Comparison of ENCODE assay signal across 17 cellular contexts in the genomic region with DNA sequence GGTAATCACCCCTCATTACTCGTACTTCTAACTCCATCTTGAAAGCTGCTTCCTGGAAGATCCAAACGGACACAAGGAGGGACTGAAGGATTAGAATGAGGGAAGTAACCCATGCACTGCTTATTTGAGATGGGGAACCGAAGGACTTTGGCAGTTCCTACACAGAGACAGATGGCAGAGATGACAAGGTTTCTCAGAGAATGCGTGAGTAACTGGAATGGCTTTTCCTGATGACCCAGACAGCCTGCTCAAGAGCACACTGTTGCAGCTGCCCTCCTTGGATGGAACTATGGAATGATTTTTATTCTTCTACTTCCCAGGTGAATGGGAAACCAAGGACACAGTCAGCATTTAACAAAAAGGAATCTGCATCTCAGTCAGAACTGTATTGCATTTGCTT. TPM values are rescaled to one million over a fixed set of nuclear protein-coding genes. Genes with fewer than 3 reads are reported as not detected.
DNase-seq lines count a peak whose midpoint lies in the region; ATAC-seq, FAIRE-seq and TF ChIP-seq lines count a peak whose summit lies in the region.
"Had no signal": no experiment of that assay in that cellular context is flagged by ENCODE, and none has a peak within 500 bp of the region (broad histone marks: within the 10 kb centered on the region; RNA-seq: fewer than 3 reads in every experiment).

No MANE protein-coding gene starts in this region.

- H3K23ac ChIP-seq in IMR-90 (ENCODE audit: low read depth, low read length), result 0 out of 2 replicates have a peak overlapping the region, but pooled peaks have one; percentile 45

- H3K9me3 Mint-ChIP-seq in natural killer cell, result no peaks in the 10 kb centered on the region
- H3K9me3 Mint-ChIP-seq: CD4-positive, alpha-beta T cell had no signal

- peak overlapping the region in 1 of 2 experiments; percentile 72; a peak in 2 of 4 replicates for H4K8ac ChIP-seq in IMR-90 (ENCODE audit: low read depth in 2 of 2, low read length in 2 of 2)

- no peak overlapping the region for H3K27ac ChIP-seq in IMR-90 (ENCODE audit: insufficient read depth, low read length)
- no peak overlapping the region for H3K27ac ChIP-seq in endothelial cell of umbilical vein (ENCODE audit: insufficient read depth, low read depth, low read length)
- H3K27ac ChIP-seq in osteoblast (ENCODE audit: low read depth, low read length), result no peak overlapping the region
- no peak overlapping the region for H3K27ac ChIP-seq in OCI-LY7 (ENCODE audit: low read depth, low read length, poor library complexity, severe bottlenecking)
- H3K27ac ChIP-seq: SK-N-MC had no signal

- H3K79me1 ChIP-seq in IMR-90 (ENCODE audit: low read depth in 1 of 2, low read length in 2 of 2), result no peaks in the 10 kb centered on the region

- dilution Hi-C loops in IMR-90 (cut with HindIII; ENCODE audit: low sequenced_read_pairs, unreplicated experiment), result no loop called here
- dilution Hi-C loops in endothelial cell of umbilical vein (cut with MboI; ENCODE audit: extremely low pct_ligation_motif_present, low sequenced_read_pairs), result no loop called here

- POLR2A ChIA-PET in IMR-90 (lab: Charles Lee; ENCODE audit: unreplicated experiment) (no interaction called here), endothelial cell of umbilical vein (lab: Charles Lee) (no interaction called here), OCI-LY7 (lab: Charles Lee) (no interaction called here)

- H3K36me3 Mint-ChIP-seq in natural killer cell, result no peaks in the 10 kb centered on the region

- H2BK15ac ChIP-seq in IMR-90 (ENCODE audit: low read depth, low read length), result no peak overlapping the region; the same call in 2 of the 3 replicates

- WGBS in IMR-90 (ENCODE audit: extremely low coverage in 2 of 2, insufficient read length in 1 of 2), 2 experiments, result no CpG with 5 or more reads among the region's 4 CpGs

- H3K18ac ChIP-seq in IMR-90 (ENCODE audit: low read depth, low read length), result peak overlapping the region; percentile 21; the same call in 1 of the 2 replicates

- H3K9me3 ChIP-seq in IMR-90 (ENCODE audit: control insufficient read depth, insufficient read depth, low read length) (no peaks in the 10 kb centered on the region), endothelial cell of umbilical vein (replicated peaks; ENCODE audit: control insufficient read depth, insufficient read depth, low read length) (no peaks in the 10 kb centered on the region), osteoblast (ENCODE audit: low read depth, low read length) (no peaks in the 10 kb centered on the region), OCI-LY7 (ENCODE audit: low read length) (peaks cover 8% of the 10 kb centered on the region; the same call in 1 of the 2 replicates)
- H3K9me3 ChIP-seq: HAP-1 had no signal

- peak overlapping the region; percentile 14; the same call in 1 of the 2 replicates for H4K91ac ChIP-seq in IMR-90 (ENCODE audit: insufficient read depth, low read depth, low read length)

- H3K4me1 Mint-ChIP-seq in natural killer cell, result no peaks in the 10 kb centered on the region
- H3K4me1 Mint-ChIP-seq: IgD-negative memory B cell had no signal

- TF ChIP-seq POLR2A in IMR-90 (IDR thresholded peaks at IDR 0.05; ENCODE audit: low read depth, low read length) (no peak), endothelial cell of umbilical vein (IDR thresholded peaks at IDR 0.05; ENCODE audit: low read depth, low read length) (no peak)

- H2BK5ac ChIP-seq in IMR-90 (ENCODE audit: low read depth, low read length, poor library complexity, severe bottlenecking), result peak overlapping the region; percentile 75

- CTCF ChIA-PET in IMR-90 (lab: Yijun Ruan, JAX) (no interaction called here), endothelial cell of umbilical vein (lab: Charles Lee) (interaction anchor here (0.7 to 5.3 kb wide), 3 partner anchors 28 to 151 kb away, joined by 3 to 184 read pairs (median 38); a partner anchor contains a TSS), OCI-LY7 (lab: Charles Lee; ENCODE audit: unreplicated experiment) (interaction anchor here (0.5 kb wide), 1 partner anchor 27 kb away, joined by 3 read pairs; no protein-coding TSS in a partner anchor)

- BruUV-seq in IMR-90 (replicated peaks; lab: Mats Ljungman, UMichigan), result no TSS peak
- BruUV-seq in endothelial cell of umbilical vein (replicated peaks; lab: Mats Ljungman, UMichigan), result no TSS peak
- no TSS peak for BruUV-seq in OCI-LY7 (replicated peaks; lab: Mats Ljungman, UMichigan)

- H4K5ac ChIP-seq in IMR-90 (ENCODE audit: low read depth, low read length), result peak overlapping the region; percentile 65; the same call in 1 of the 2 replicates

- H3K9me1 ChIP-seq in IMR-90 (ENCODE audit: insufficient read depth, low read length) (peaks cover 22% of the 10 kb centered on the region), endothelial cell of umbilical vein (replicated peaks; ENCODE audit: control insufficient read depth, extremely low read depth, insufficient read depth, low read length) (no peaks in the 10 kb centered on the region)

- H3K4me3 ChIP-seq in IMR-90 (ENCODE audit: insufficient read depth, low read depth, low read length) (no peak overlapping the region), endothelial cell of umbilical vein (replicated peaks in 1 of 3; ENCODE audit: insufficient read depth in 1 of 3, low read depth in 1 of 3, low read length in 3 of 3) (no peak overlapping the region), osteoblast (ENCODE audit: insufficient read depth, low read length) (no peak overlapping the region), OCI-LY7 (ENCODE audit: low read depth, low read length, poor library complexity, severe bottlenecking) (no peak overlapping the region)
- H3K4me3 ChIP-seq: HAP-1, SK-N-MC had no signal

- in situ Hi-C loops in IMR-90 (cut with MboI; ENCODE audit: low sequenced_read_pairs), result loop anchor here (5.0 kb wide), 1 partner anchor 121 kb away; no protein-coding TSS in a partner anchor

- no peak overlapping the region; the same call in 1 of the 2 replicates for H2AK5ac ChIP-seq in IMR-90 (ENCODE audit: low read depth, low read length)

- ATAC-seq in IMR-90 (ENCODE audit: low read depth), result peak; percentile 22
- no peak for ATAC-seq in natural killer cell
- ATAC-seq in Right ventricle myocardium superior (ENCODE audit: poor library complexity), result no peak

- H3K36me3 ChIP-seq in IMR-90 (ENCODE audit: control insufficient read depth, insufficient read depth, low read length) (no peaks in the 10 kb centered on the region), endothelial cell of umbilical vein (ENCODE audit: control insufficient read depth in 2 of 2, extremely low read depth in 1 of 2, insufficient read depth in 2 of 2, low read length in 2 of 2) (no peaks in the 10 kb centered on the region), osteoblast (ENCODE audit: insufficient read depth, low read length) (no peaks in the 10 kb centered on the region), OCI-LY7 (ENCODE audit: insufficient read depth, low read length) (peaks cover 31% of the 10 kb centered on the region)

- peak overlapping the region; percentile 64 for H3K14ac ChIP-seq in IMR-90 (replicated peaks; ENCODE audit: low read depth, low read length)

- H3K4ac ChIP-seq in IMR-90 (ENCODE audit: low read depth, low read length), result peak overlapping the region; percentile 64

- H3K4me1 ChIP-seq in IMR-90 (ENCODE audit: control insufficient read depth, insufficient read depth, low read length) (peaks cover 11% of the 10 kb centered on the region), endothelial cell of umbilical vein (ENCODE audit: control insufficient read depth, extremely low read depth, insufficient read depth, low read length) (no peaks in the 10 kb centered on the region), osteoblast (ENCODE audit: insufficient read depth, low read length) (peaks cover 6% of the 10 kb centered on the region), OCI-LY7 (ENCODE audit: insufficient read depth, low read length, poor library complexity, severe bottlenecking) (peaks cover under 1% of the 10 kb centered on the region)
- H3K4me1 ChIP-seq: HAP-1 had no signal

- peak overlapping the region; percentile 88 for H2AFZ ChIP-seq in IMR-90 (replicated peaks; ENCODE audit: low read length, poor library complexity)
- H2AFZ ChIP-seq in endothelial cell of umbilical vein (ENCODE audit: low read depth, low read length), result no peak overlapping the region
- peak overlapping the region; percentile 21 for H2AFZ ChIP-seq in osteoblast (ENCODE audit: low read length)
- no peak overlapping the region for H2AFZ ChIP-seq in OCI-LY7 (ENCODE audit: low read length)

- peak overlapping the region; percentile 56; the same call in 1 of the 2 replicates for H3K4me2 ChIP-seq in IMR-90 (ENCODE audit: low read depth, low read length)
- H3K4me2 ChIP-seq in endothelial cell of umbilical vein (ENCODE audit: insufficient read depth, low read length), result no peak overlapping the region
- no peak overlapping the region for H3K4me2 ChIP-seq in osteoblast (ENCODE audit: insufficient read depth, low read length)
- H3K4me2 ChIP-seq in OCI-LY7 (ENCODE audit: low read length), result no peak overlapping the region

- H3K79me2 ChIP-seq in endothelial cell of umbilical vein (ENCODE audit: control insufficient read depth, insufficient read depth, low read length) (no peaks in the 10 kb centered on the region), osteoblast (ENCODE audit: insufficient read depth, low read length) (no peaks in the 10 kb centered on the region), OCI-LY7 (ENCODE audit: insufficient read depth, low read depth, low read length) (no peaks in the 10 kb centered on the region)

- no peak overlapping the region for H3K4me3 Mint-ChIP-seq in natural killer cell
- H3K4me3 Mint-ChIP-seq: CD4-positive, alpha-beta T cell; IgD-negative memory B cell had no signal

- intact Hi-C loops in IMR-90 (cut with micrococcal nuclease), result no loop called here
- intact Hi-C loops in endothelial cell of umbilical vein (cut with micrococcal nuclease), result loop anchor here (10.0 kb wide), 1 partner anchor 596 kb away; no protein-coding TSS in a partner anchor
- intact Hi-C loops in natural killer cell (cut with micrococcal nuclease), result no loop called here
- intact Hi-C loops in Right ventricle myocardium superior (cut with DNase I), result no loop called here
- intact Hi-C loops in OCI-LY7 (cut with micrococcal nuclease; ENCODE audit: unreplicated experiment), result no loop called here

- no peak for TF ChIP-seq RAD21 in IMR-90 (IDR thresholded peaks at IDR 0.05; ENCODE audit: low read length)

- no peaks in the 10 kb centered on the region for H3K27me3 Mint-ChIP-seq in natural killer cell (ENCODE audit: low read depth in 2 of 2)
- H3K27me3 Mint-ChIP-seq: CD4-positive, alpha-beta T cell; IgD-negative memory B cell had no signal

- peak overlapping the region; percentile 17 for H2AK9ac ChIP-seq in IMR-90 (replicated peaks; ENCODE audit: low read depth, low read length, poor library complexity)

- peak; percentile 76 for DNase-seq in EH (ENCODE audit: low read depth)
- DNase-seq in IMR-90, result peak; percentile 62
- DNase-seq in endothelial cell of umbilical vein (ENCODE audit: low read depth, low spot score), result no peak
- DNase-seq in osteoblast (ENCODE audit: insufficient read length, low spot score, missing footprints), result no peak
- no peak for DNase-seq in natural killer cell
- no peak for DNase-seq in NCI-H774 (lab: John Stamatoyannopoulos, UW)
- DNase-seq in Right ventricle myocardium superior, result no peak
- DNase-seq in OCI-LY7 (ENCODE audit: low spot score), result no peak
- DNase-seq: CD4-positive, alpha-beta T cell; NCI-H1048; NCI-H146; NCI-H345; NCI-H69 had no signal

- H2BK120ac ChIP-seq in IMR-90 (ENCODE audit: low read depth, low read length), result peak overlapping the region; percentile 51

- no peak for TF ChIP-seq CTCF in IMR-90 (conservative IDR thresholded peaks at IDR 0.05; ENCODE audit: low read depth, low read length)
- TF ChIP-seq CTCF in endothelial cell of umbilical vein (IDR thresholded peaks at IDR 0.05; ENCODE audit: extremely low read depth in 1 of 2, insufficient read depth in 1 of 2, low read depth in 1 of 2, low read length in 2 of 2), result no peak
- TF ChIP-seq CTCF in osteoblast (IDR thresholded peaks at IDR 0.05; ENCODE audit: extremely low read depth, low read depth, low read length), result no peak
- TF ChIP-seq CTCF in natural killer cell (IDR thresholded peaks at IDR 0.05), result no peak
- no peak for TF ChIP-seq CTCF in OCI-LY7 (conservative IDR thresholded peaks at IDR 0.05; ENCODE audit: low read length)

- no peak overlapping the region for H3K56ac ChIP-seq in IMR-90 (ENCODE audit: extremely low read depth, insufficient read depth, low read length)

- FAIRE-seq in endothelial cell of umbilical vein (lab: Jason Lieb, UNC), result peak; percentile 64
- FAIRE-seq: D721Med had no signal

- no peak overlapping the region for H3K27ac Mint-ChIP-seq in natural killer cell
- H3K27ac Mint-ChIP-seq: CD4-positive, alpha-beta T cell; IgD-negative memory B cell had no signal

- H3K27me3 ChIP-seq in IMR-90 (ENCODE audit: control insufficient read depth, insufficient read depth, low read length) (no peaks in the 10 kb centered on the region), endothelial cell of umbilical vein (ENCODE audit: control insufficient read depth in 2 of 2, insufficient read depth in 2 of 2, low read length in 2 of 2) (no peaks in the 10 kb centered on the region), osteoblast (ENCODE audit: insufficient read depth, low read length) (peaks cover 3% of the 10 kb centered on the region)

- H3K9me2 ChIP-seq in OCI-LY7 (ENCODE audit: insufficient read depth, low read length), result no peaks in the 10 kb centered on the region

- H3K9ac ChIP-seq in IMR-90 (ENCODE audit: low read depth, low read length) (no peak overlapping the region), endothelial cell of umbilical vein (replicated peaks; ENCODE audit: extremely low read depth, insufficient read depth, low read length) (no peak overlapping the region)

- H4K20me1 ChIP-seq in IMR-90 (ENCODE audit: insufficient read depth, low read length) (no peaks in the 10 kb centered on the region), endothelial cell of umbilical vein (replicated peaks; ENCODE audit: control insufficient read depth, extremely low read depth, insufficient read depth, low read length) (no peaks in the 10 kb centered on the region), osteoblast (ENCODE audit: insufficient read depth, low read length) (peaks cover 3% of the 10 kb centered on the region), OCI-LY7 (ENCODE audit: insufficient read depth, low read length) (0 out of 2 replicates have a peak, but pooled peaks cover 5% of the 10 kb centered on the region)

- H2BK20ac ChIP-seq in IMR-90 (ENCODE audit: low read depth, low read length), result peak overlapping the region; percentile 39; the same call in 1 of the 2 replicates

RNA-seq across cellular contexts. Expression of a gene that starts 7.3 kb away (rescaled TPM):
- total RNA-seq in IMR-90 (2012; rRNA removed), result not detected in 2 replicates
- polyA plus RNA-seq in IMR-90 (2012; rRNA removed), result not detected in 2 replicates
- not detected in 2 replicates for polyA plus RNA-seq in IMR-90 (2012; cell fraction: cytosol; rRNA removed)
- polyA plus RNA-seq in IMR-90 (2012; cell fraction: nucleus; rRNA removed; ENCODE audit: low replicate concordance), result not detected in 2 replicates
- total RNA-seq in endothelial cell of umbilical vein, result not detected in 2 replicates
- 0.04 TPM in 1 of 2 replicates, not detected in the other for polyA plus RNA-seq in endothelial cell of umbilical vein
- polyA plus RNA-seq in endothelial cell of umbilical vein (2011; cell fraction: cytosol; rRNA removed), result 0.03 TPM in 1 of 2 replicates, not detected in the other
- polyA plus RNA-seq in endothelial cell of umbilical vein (2011; cell fraction: nucleus; rRNA removed), result 0.10 TPM in 1 of 2 replicates, not detected in the other
- not detected in 2 replicates for polyA plus RNA-seq in endothelial cell of umbilical vein (2012)
- 0.19 and 2.6 TPM in 2 replicates for polyA minus RNA-seq in endothelial cell of umbilical vein
- 2.8 TPM for polyA minus RNA-seq in endothelial cell of umbilical vein (2011; cell fraction: cytosol; rRNA and poly(A)+ RNA removed)
- not detected in 2 replicates for polyA minus RNA-seq in endothelial cell of umbilical vein (2011; cell fraction: nucleus; rRNA and poly(A)+ RNA removed)
- under 0.01 TPM in 1 of 2 replicates, not detected in the other for total RNA-seq in osteoblast
- under 1 TPM in 1 of 3 donors, not detected in 2; 1.00 TPM for total RNA-seq in natural killer cell
- total RNA-seq in Right ventricle myocardium superior, result 27.7 TPM
- 5.1 and 7.0 TPM in 2 replicates for total RNA-seq in OCI-LY7 (2014; rRNA removed; shearing (Covaris generic))
- 7.5 and 8.0 TPM in 2 replicates for total RNA-seq in OCI-LY7 (2022)

RNA-seq across cellular contexts. Expression of a gene that starts 29.6 kb away (rescaled TPM):
- total RNA-seq in IMR-90 (2012; rRNA removed), result 3.9 and 4.1 TPM in 2 replicates
- 1.5 and 1.7 TPM in 2 replicates for polyA plus RNA-seq in IMR-90 (2012; rRNA removed)
- 0.27 and 0.52 TPM in 2 replicates for polyA plus RNA-seq in IMR-90 (2012; cell fraction: cytosol; rRNA removed)
- 1.6 and 8.6 TPM in 2 replicates for polyA plus RNA-seq in IMR-90 (2012; cell fraction: nucleus; rRNA removed; ENCODE audit: low replicate concordance)
- 8.1 and 8.7 TPM in 2 replicates for total RNA-seq in endothelial cell of umbilical vein
- polyA plus RNA-seq in endothelial cell of umbilical vein, result 1.9 and 2.2 TPM in 2 replicates
- 1.8 and 2.2 TPM in 2 replicates for polyA plus RNA-seq in endothelial cell of umbilical vein (2011; cell fraction: cytosol; rRNA removed)
- 8.1 and 8.8 TPM in 2 replicates for polyA plus RNA-seq in endothelial cell of umbilical vein (2011; cell fraction: nucleus; rRNA removed)
- polyA plus RNA-seq in endothelial cell of umbilical vein (2012), result 2.6 and 5.1 TPM in 2 replicates
- 10.1 and 10.4 TPM in 2 replicates for polyA minus RNA-seq in endothelial cell of umbilical vein
- polyA minus RNA-seq in endothelial cell of umbilical vein (2011; cell fraction: cytosol; rRNA and poly(A)+ RNA removed), result 12.4 TPM
- 7.1 and 10.5 TPM in 2 replicates for polyA minus RNA-seq in endothelial cell of umbilical vein (2011; cell fraction: nucleus; rRNA and poly(A)+ RNA removed)
- total RNA-seq in osteoblast, result 26.4 and 26.5 TPM in 2 replicates
- 10 to 100 TPM in 1 of 3 donors, 1 to 10 TPM in 2; 6.3 to 10.1 (median 9.7) TPM for total RNA-seq in natural killer cell
- total RNA-seq in Right ventricle myocardium superior, result 0.56 TPM
- 6.0 and 7.7 TPM in 2 replicates for total RNA-seq in OCI-LY7 (2014; rRNA removed; shearing (Covaris generic))
- total RNA-seq in OCI-LY7 (2022), result 22.3 and 23.0 TPM in 2 replicates
- polyA plus RNA-seq: IgD-negative memory B cell had no signal

Comparison
In these comparisons a context has a peak if more than half of its experiments do, and no peak if none do; other contexts are left out.
1. DNase-seq: peak in EH (single experiment) and IMR-90 (single experiment); none in endothelial cell of umbilical vein (single experiment), osteoblast (single experiment), natural killer cell (single experiment), NCI-H774 (single experiment), Right ventricle myocardium superior (single experiment) and OCI-LY7 (single experiment).
2. H2AFZ ChIP-seq: peak in IMR-90 (single experiment) and osteoblast (single experiment); none in endothelial cell of umbilical vein (single experiment) and OCI-LY7 (single experiment).